In the genomic region with DNA sequence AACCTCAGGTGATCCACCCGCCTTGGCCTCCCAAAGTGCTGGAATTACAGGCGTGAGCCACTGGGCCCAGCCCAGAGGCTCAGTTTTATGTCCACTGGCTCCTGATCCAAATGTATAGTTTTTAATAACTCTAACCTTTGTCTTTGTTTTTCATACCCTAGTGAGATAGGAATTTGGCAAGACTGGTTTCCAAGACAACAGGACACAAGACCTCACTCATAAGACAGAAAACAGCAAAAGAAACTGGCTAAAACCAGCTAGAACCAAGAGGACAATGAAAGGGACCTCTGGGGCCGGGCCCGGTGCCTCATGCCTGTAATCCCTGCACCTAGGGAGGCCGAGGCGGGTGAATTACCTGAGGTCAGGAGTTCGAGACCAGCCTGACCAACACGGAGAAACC, we compare ENCODE assay signal across 13 cellular contexts. TPM values are rescaled to one million over a fixed set of nuclear protein-coding genes. Genes with fewer than 3 reads are reported as not detected.
DNase-seq lines count a peak whose midpoint lies in the region; TF ChIP-seq lines count a peak whose summit lies in the region.
"Had no signal": no experiment of that assay in that cellular context is flagged by ENCODE, and none has a peak within 500 bp of the region (broad histone marks: within the 10 kb centered on the region; RNA-seq: fewer than 3 reads in every experiment).

No MANE protein-coding gene starts in this region.

- H3K4me3 ChIP-seq in AG10803 (ENCODE audit: low read length): no peak overlapping the region

- DNase-seq in AG10803 (ENCODE audit: low read depth) (peak; percentile 28), HT1080 (ENCODE audit: low read depth) (peak; percentile 17), lung microvascular endothelial cell (ENCODE audit: low read depth in 2 of 2) (peak; percentile 10 to 28), GDM1 (lab: John Stamatoyannopoulos, UW) (no peak), NAMALWA (ENCODE audit: low spot score) (no peak), pons (ENCODE audit: low spot score) (no peak)
- DNase-seq in stimulated activated CD8-positive, alpha-beta memory T cell treated with anti-CD3 and anti-CD28 coated beads, Interleukin-4, amount 100 ng/mL, for 48 hours: no peak
- DNase-seq: activated CD4-positive, alpha-beta T cell treated with anti-CD3 and anti-CD28 coated beads for 4 hours; anterior cingulate cortex; GF-D8; Kasumi-1; naive B cell had no signal

- peak overlapping the region in 3 of 5 experiments; percentile 75 to 94 (median 90) for H3K27ac Mint-ChIP-seq in brain

- H3K27me3 Mint-ChIP-seq in brain: no peaks in the 10 kb centered on the region

- TF ChIP-seq CTCF in AG10803 (conservative IDR thresholded peaks at IDR 0.05; ENCODE audit: low read length) (no peak), brain (conservative IDR thresholded peaks at IDR 0.05) (no peak)

- H3K4me3 Mint-ChIP-seq in brain: peak overlapping the region in 1 of 5 experiments; percentile 13

- H3K4me1 Mint-ChIP-seq in brain: peaks cover 20% of the 10 kb centered on the region

- peaks cover 14% of the 10 kb centered on the region for H3K36me3 Mint-ChIP-seq in brain

- H3K9me3 Mint-ChIP-seq in brain: peaks cover 0 to 3% (median 0%) of the 10 kb centered on the region in 5 experiments

RNA-seq across cellular contexts. Expression of gene CPT1C, which starts 27.6 kb away (rescaled TPM):
- total RNA-seq in HT1080 (2014; rRNA removed; shearing (Covaris generic)): 0.84 TPM in 1 of 2 replicates, not detected in the other
- polyA plus RNA-seq in HT1080 (2015; cell fraction: cytosol; rRNA removed): 0.30 TPM in 1 of 2 replicates, not detected in the other
- polyA plus RNA-seq in HT1080 (2015; cell fraction: nucleus; rRNA removed): 0.33 TPM in 1 of 2 replicates, not detected in the other
- polyA plus RNA-seq in brain (ENCODE audit: insufficient read depth, low read depth, low replicate concordance): 65.1 TPM
- total RNA-seq in lung microvascular endothelial cell: 14.1 and 14.4 TPM in 2 replicates

RNA-seq across cellular contexts. Expression of gene ADM5, which starts 29.1 kb away (rescaled TPM):
- 9.6 and 11.1 TPM in 2 replicates for total RNA-seq in HT1080 (2014; rRNA removed; shearing (Covaris generic))
- polyA plus RNA-seq in HT1080 (2015; cell fraction: cytosol; rRNA removed): 3.7 TPM in 2 replicates
- 29.3 TPM in 2 replicates for polyA plus RNA-seq in HT1080 (2015; cell fraction: nucleus; rRNA removed)
- polyA plus RNA-seq in brain (ENCODE audit: insufficient read depth, low read depth, low replicate concordance): 1.7 TPM
- total RNA-seq in lung microvascular endothelial cell: 0.22 and 0.40 TPM in 2 replicates

RNA-seq across cellular contexts. Expression of gene PRMT1, which starts 41.4 kb away (rescaled TPM):
- 540 and 551 TPM in 2 replicates for total RNA-seq in HT1080 (2014; rRNA removed; shearing (Covaris generic))
- polyA plus RNA-seq in HT1080 (2015; cell fraction: cytosol; rRNA removed): 291 and 315 TPM in 2 replicates
- polyA plus RNA-seq in HT1080 (2015; cell fraction: nucleus; rRNA removed): 331 and 369 TPM in 2 replicates
- polyA plus RNA-seq in brain (ENCODE audit: insufficient read depth, low read depth, low replicate concordance): 243 TPM
- total RNA-seq in lung microvascular endothelial cell: 257 and 308 TPM in 2 replicates

RNA-seq across cellular contexts. Expression of gene TSKS, which starts 44.6 kb away (rescaled TPM):
- not detected in 2 replicates for total RNA-seq in HT1080 (2014; rRNA removed; shearing (Covaris generic))
- not detected in 2 replicates for polyA plus RNA-seq in HT1080 (2015; cell fraction: cytosol; rRNA removed)
- 0.12 TPM in 1 of 2 replicates, not detected in the other for polyA plus RNA-seq in HT1080 (2015; cell fraction: nucleus; rRNA removed)
- polyA plus RNA-seq in brain (ENCODE audit: insufficient read depth, low read depth, low replicate concordance): not detected
- total RNA-seq in lung microvascular endothelial cell: under 0.01 TPM in 2 replicates

RNA-seq across cellular contexts. Expression of gene AP2A1, which starts 48.3 kb away (rescaled TPM):
- total RNA-seq in HT1080 (2014; rRNA removed; shearing (Covaris generic)): 63.5 and 75.0 TPM in 2 replicates
- 61.1 and 72.5 TPM in 2 replicates for polyA plus RNA-seq in HT1080 (2015; cell fraction: cytosol; rRNA removed)
- 83.8 and 85.5 TPM in 2 replicates for polyA plus RNA-seq in HT1080 (2015; cell fraction: nucleus; rRNA removed)
- 106 TPM for polyA plus RNA-seq in brain (ENCODE audit: insufficient read depth, low read depth, low replicate concordance)
- total RNA-seq in lung microvascular endothelial cell: 37.1 and 41.6 TPM in 2 replicates

Comparison
In these comparisons a context has a peak if more than half of its experiments do, and no peak if none do; other contexts are left out.
1. DNase-seq: peak in AG10803 (single experiment), HT1080 (single experiment) and lung microvascular endothelial cell (2 of 2); none in GDM1 (single experiment), stimulated activated CD8-positive, alpha-beta memory T cell treated with anti-CD3 and anti-CD28 coated beads, Interleukin-4, amount 100 ng/mL, for 48 hours (single experiment), NAMALWA (single experiment) and pons (single experiment).